Comparison of ENCODE assay signal across 27 cellular contexts in genomic region chr7:84003191-84003590, GRCh38.
"Had no signal": no experiment of that assay in that cellular context is flagged by ENCODE, and none has a peak within 500 bp of the region (broad histone marks: within the 10 kb centered on the region; RNA-seq: fewer than 3 reads in every experiment).

No MANE protein-coding gene starts in this region.

- H3K4me3 ChIP-seq: coronary artery, dorsolateral prefrontal cortex had no signal

- H3K27ac Mint-ChIP-seq: activated CD4-positive, alpha-beta memory T cell treated with anti-CD3 and anti-CD28 coated beads, Interleukin-2, amount 10 ng/mL, durations not matched to agents 7 days and 5 days; activated CD4-positive, alpha-beta T cell treated with anti-CD3 and anti-CD28 coated beads, Interleukin-2, amount 10 ng/mL, durations not matched to agents 7 days and 5 days; activated naive CD8-positive, alpha-beta T cell; activated T-cell treated with anti-CD3 and anti-CD28 coated beads, Interleukin-2, amount 50 U/mL, for 24 hours; activated T-cell treated with anti-CD3 and anti-CD28 coated beads, Interleukin-2, amount 50 U/mL, for 72 hours; dendritic cell treated with granulocyte-macrophage colony-stimulating factor and Interleukin-4, amounts not matched to agents 40 ng/mL and 50 ng/mL, for 4 days; endodermal cell had no signal

- H3K36me3 ChIP-seq: brain microvascular endothelial cell had no signal

- DNase-seq: activated CD4-positive, alpha-beta memory T cell treated with anti-CD3 and anti-CD28 coated beads, Interleukin-2, amount 10 ng/mL, durations not matched to agents 7 days and 5 days; activated CD4-positive, alpha-beta T cell treated with anti-CD3 and anti-CD28 coated beads for 1 hour; activated CD4-positive, alpha-beta T cell treated with anti-CD3 and anti-CD28 coated beads for 4 hours; activated CD4-positive, alpha-beta T cell treated with anti-CD3 and anti-CD28 coated beads, Interleukin-2, amount 10 ng/mL, durations not matched to agents 7 days and 5 days; activated CD4-positive, alpha-beta T cell treated with anti-CD3 and anti-CD28 coated beads, Interleukin-2, amount 50 U/mL, for 4 hours; activated CD8-positive, alpha-beta memory T cell treated with anti-CD3 and anti-CD28 coated beads, Interleukin-2, amount 50 U/mL, for 48 hours; activated effector memory CD4-positive, alpha-beta T cell treated with Interleukin-2 at 50 U/mL for 16 hours; activated gamma-delta T cell treated with Interleukin-2 at 50 U/mL for 16 hours; activated naive CD4-positive, alpha-beta T cell treated with anti-CD3 and anti-CD28 coated beads, Interleukin-2, amount 50 U/mL, for 16 hours; activated naive CD4-positive, alpha-beta T cell treated with Interleukin-2 at 50 U/mL for 16 hours; activated T-cell treated with anti-CD3 and anti-CD28 coated beads for 4 hours; activated T-cell treated with anti-CD3 and anti-CD28 coated beads, Interleukin-2, amount 50 U/mL, for 24 hours; activated T-cell treated with anti-CD3 and anti-CD28 coated beads, Interleukin-2, amount 50 U/mL, for 72 hours; amniotic stem cell; anterior cingulate cortex; brain microvascular endothelial cell; dorsolateral prefrontal cortex; effector memory CD4-positive, alpha-beta T cell; endodermal cell; foreskin fibroblast; head of caudate nucleus; T-helper 2 cell had no signal

- H3K4me1 Mint-ChIP-seq: activated CD4-positive, alpha-beta memory T cell treated with anti-CD3 and anti-CD28 coated beads, Interleukin-2, amount 10 ng/mL, durations not matched to agents 7 days and 5 days; activated CD4-positive, alpha-beta T cell treated with anti-CD3 and anti-CD28 coated beads, Interleukin-2, amount 10 ng/mL, durations not matched to agents 7 days and 5 days; central memory CD8-positive, alpha-beta T cell had no signal

- H3K27me3 Mint-ChIP-seq: activated CD4-positive, alpha-beta memory T cell treated with anti-CD3 and anti-CD28 coated beads, Interleukin-2, amount 10 ng/mL, durations not matched to agents 7 days and 5 days; activated CD4-positive, alpha-beta T cell treated with anti-CD3 and anti-CD28 coated beads, Interleukin-2, amount 10 ng/mL, durations not matched to agents 7 days and 5 days; activated naive CD8-positive, alpha-beta T cell; activated T-cell treated with anti-CD3 and anti-CD28 coated beads, Interleukin-2, amount 50 U/mL, for 24 hours; central memory CD8-positive, alpha-beta T cell; dendritic cell treated with granulocyte-macrophage colony-stimulating factor and Interleukin-4, amounts not matched to agents 40 ng/mL and 50 ng/mL, for 4 days had no signal

- H3K4me3 Mint-ChIP-seq: activated CD4-positive, alpha-beta memory T cell treated with anti-CD3 and anti-CD28 coated beads, Interleukin-2, amount 10 ng/mL, durations not matched to agents 7 days and 5 days; activated CD4-positive, alpha-beta T cell treated with anti-CD3 and anti-CD28 coated beads, Interleukin-2, amount 10 ng/mL, durations not matched to agents 7 days and 5 days; activated naive CD8-positive, alpha-beta T cell; activated T-cell treated with anti-CD3 and anti-CD28 coated beads, Interleukin-2, amount 50 U/mL, for 24 hours; activated T-cell treated with anti-CD3 and anti-CD28 coated beads, Interleukin-2, amount 50 U/mL, for 72 hours; central memory CD8-positive, alpha-beta T cell; dendritic cell treated with granulocyte-macrophage colony-stimulating factor and Interleukin-4, amounts not matched to agents 40 ng/mL and 50 ng/mL, for 4 days; endodermal cell had no signal

- H3K27ac ChIP-seq: brain microvascular endothelial cell, coronary artery, dorsolateral prefrontal cortex had no signal

- H3K27me3 ChIP-seq: brain microvascular endothelial cell, dorsolateral prefrontal cortex had no signal

- H3K9me3 Mint-ChIP-seq: activated CD4-positive, alpha-beta T cell treated with anti-CD3 and anti-CD28 coated beads, Interleukin-2, amount 10 ng/mL, durations not matched to agents 7 days and 5 days; activated T-cell treated with anti-CD3 and anti-CD28 coated beads, Interleukin-2, amount 50 U/mL, for 24 hours; activated T-cell treated with anti-CD3 and anti-CD28 coated beads, Interleukin-2, amount 50 U/mL, for 72 hours; central memory CD8-positive, alpha-beta T cell; dendritic cell treated with granulocyte-macrophage colony-stimulating factor and Interleukin-4, amounts not matched to agents 40 ng/mL and 50 ng/mL, for 4 days; endodermal cell had no signal

- ATAC-seq: activated T-cell treated with anti-CD3 and anti-CD28 coated beads, Interleukin-2, amount 50 U/mL, for 72 hours; esophagus mucosa had no signal
